Comparison of ENCODE assay signal across 8 cellular contexts in genomic region chr12:53217049-53217929, GRCh38. TPM values are rescaled to one million over a fixed set of nuclear protein-coding genes. Genes with fewer than 3 reads are reported as not detected.
A peak's percentile ranks its signal among the peaks of the same experiment; 100 is the strongest.
DNase-seq lines count a peak whose midpoint lies in the region; ATAC-seq and TF ChIP-seq lines count a peak whose summit lies in the region.

No MANE protein-coding gene starts in this region.

- intact Hi-C loops in psoas muscle (cut with DNase I) = no loop called here

- POLR2A ChIA-PET in GM10248 (lab: Yijun Ruan, JAX) = no interaction called here

- DNase-seq in GM23338 (ENCODE audit: low spot score) (peak; percentile 96), T-helper 9 cell (peak; percentile 38), fibroblast of lung (ENCODE audit: low read depth in 2 of 2) (peak in 1 of 2 donors; percentile 21), psoas muscle (peak; percentile 74 to 84), GM10248 (ENCODE audit: extremely low spot score) (no peak), mucosa of gallbladder (ENCODE audit: low spot score) (no peak)

- H3K36me3 ChIP-seq in GM23338 (ENCODE audit: insufficient read depth) (peaks cover 9% of the 10 kb centered on the region), fibroblast of lung (ENCODE audit: control insufficient read depth, insufficient read depth, low read length) (peaks cover 24% of the 10 kb centered on the region), psoas muscle (ENCODE audit: insufficient read depth in 1 of 2, low read depth in 1 of 2) (peaks cover 0 to 16% of the 10 kb centered on the region in 2 donors)

- H3K27me3 ChIP-seq in GM23338 (ENCODE audit: insufficient read depth) (peaks cover 12% of the 10 kb centered on the region), fibroblast of lung (ENCODE audit: control insufficient read depth, insufficient read depth, low read length) (no peaks in the 10 kb centered on the region), psoas muscle (ENCODE audit: insufficient read depth in 3 of 3, low read length in 2 of 3) (no peaks in the 10 kb centered on the region)

- H3K4me1 ChIP-seq in GM23338 (ENCODE audit: insufficient read depth) = peaks cover 54% of the 10 kb centered on the region
- peaks cover 25% of the 10 kb centered on the region for H3K4me1 ChIP-seq in fibroblast of lung (ENCODE audit: control insufficient read depth, extremely low read depth, insufficient read depth, low read length)
- peaks cover 20% of the 10 kb centered on the region for H3K4me1 ChIP-seq in psoas muscle

- CTCF ChIA-PET in GM10248 (lab: Yijun Ruan, JAX) = interaction anchor here (0.7 to 19.5 kb wide), 14 partner anchors 7 to 128 kb away, joined by 3 to 383 read pairs (median 6); partner anchors contain the start of genes AAAS, ESPL1, ITGB7 and MYG1

- H3K27me3 Mint-ChIP-seq in GM23338 (ENCODE audit: insufficient read depth, low read depth, poor library complexity) = peaks cover 27% of the 10 kb centered on the region

- no peaks in the 10 kb centered on the region for H3K9me2 ChIP-seq in GM23338 (ENCODE audit: insufficient read depth)

- peaks cover 4% of the 10 kb centered on the region; the same call in 1 of the 3 replicates for H3K9me3 Mint-ChIP-seq in GM23338

- peak; percentile 25 for ATAC-seq in GM23338
- ATAC-seq in psoas muscle = peak; percentile 50 to 57 (median 53)
- ATAC-seq in GM18498 (IDR thresholded peaks at IDR 0.05; ENCODE audit: unreplicated experiment) = no peak
- ATAC-seq in GM21381 (IDR thresholded peaks at IDR 0.05; ENCODE audit: unreplicated experiment) = no peak

- H2AFZ ChIP-seq in GM23338 (no peak overlapping the region), fibroblast of lung (ENCODE audit: low read length) (no peak overlapping the region)

- H3F3A ChIP-seq in GM23338 (replicated peaks; ENCODE audit: low read depth) = peaks cover 47% of the 10 kb centered on the region

- H3K9me3 ChIP-seq in fibroblast of lung (ENCODE audit: control insufficient read depth, insufficient read depth, low read depth, low read length) (no peaks in the 10 kb centered on the region), psoas muscle (no peaks in the 10 kb centered on the region)

- H3K79me2 ChIP-seq in GM23338 (replicated peaks; ENCODE audit: insufficient read depth) = peaks cover 36% of the 10 kb centered on the region
- peaks cover 43% of the 10 kb centered on the region for H3K79me2 ChIP-seq in fibroblast of lung (ENCODE audit: control insufficient read depth, insufficient read depth, low read length)

- peaks cover 37% of the 10 kb centered on the region for H3K36me3 Mint-ChIP-seq in GM23338 (ENCODE audit: low read depth)

- H3K4me3 ChIP-seq in GM23338 (peak overlapping the region; percentile 95), fibroblast of lung (replicated peaks in 1 of 4; ENCODE audit: control extremely low read depth in 1 of 4, insufficient read depth in 1 of 4, low read depth in 3 of 4, low read length in 4 of 4) (peak overlapping the region; percentile 31 to 97 (median 87)), psoas muscle (peak overlapping the region; percentile 71)

- H3K27ac ChIP-seq in GM23338 (ENCODE audit: low read depth) = peak overlapping the region; percentile 91
- peak overlapping the region; percentile 63 for H3K27ac ChIP-seq in fibroblast of lung (ENCODE audit: insufficient read depth, low read length)
- H3K27ac ChIP-seq in psoas muscle = peak overlapping the region; percentile 93

- 53 to 62% (median 56%) methylated on average over 19 to 20 of the region's 20 CpGs for WGBS in psoas muscle, 3 donors

- H3K4me2 ChIP-seq in GM23338 = peak overlapping the region; percentile 91
- H3K4me2 ChIP-seq in fibroblast of lung (ENCODE audit: extremely low read depth, insufficient read depth, low read length) = peak overlapping the region; percentile 93

- no peak for TF ChIP-seq CTCF in GM23338 (conservative IDR thresholded peaks at IDR 0.05; ENCODE audit: low read depth in 2 of 2)
- no peak for TF ChIP-seq CTCF in fibroblast of lung (conservative IDR thresholded peaks at IDR 0.05 in 1 of 2, IDR thresholded peaks at IDR 0.05 in 1 of 2; ENCODE audit: low read depth in 1 of 2, low read length in 2 of 2)
- no peak for TF ChIP-seq CTCF in psoas muscle (IDR thresholded peaks at IDR 0.05)
- no peak for TF ChIP-seq CTCF in GM10248 (IDR thresholded peaks at IDR 0.05; ENCODE audit: control extremely low read depth, extremely low read depth, low read depth, missing control alignments)

- H3K9ac ChIP-seq in fibroblast of lung (ENCODE audit: insufficient read depth, low read length) = no peak overlapping the region

- H4K20me1 ChIP-seq in GM23338 (replicated peaks; ENCODE audit: insufficient read depth) (peaks cover 8% of the 10 kb centered on the region), fibroblast of lung (ENCODE audit: control insufficient read depth, extremely low read depth, insufficient read depth, low read length) (no peaks in the 10 kb centered on the region)

- peak overlapping the region; percentile 89 for H3K27ac Mint-ChIP-seq in GM23338

- peaks cover 69% of the 10 kb centered on the region for H3K4me1 Mint-ChIP-seq in GM23338

- H3K4me3 Mint-ChIP-seq in GM23338 = peak overlapping the region; percentile 94

TF ChIP-seq in GM23338, 12 proteins besides CTCF, POLR2A, EP300 and RAD21 (continues in another document):
- TF ChIP-seq ZNF331 (CRISPR knock-in tag; IDR thresholded peaks at IDR 0.05; ENCODE audit: low read depth) (no peak), CREB1 (CRISPR knock-in tag; IDR thresholded peaks at IDR 0.05; ENCODE audit: low read depth) (no peak), EZH2 (IDR thresholded peaks at IDR 0.05; ENCODE audit: low read depth, unreplicated experiment) (no peak), POLR2AphosphoS5 (IDR thresholded peaks at IDR 0.05; ENCODE audit: low read depth) (peak; percentile 55; the same call in 1 of the 2 replicates)
- TF ChIP-seq, protein P1, sequence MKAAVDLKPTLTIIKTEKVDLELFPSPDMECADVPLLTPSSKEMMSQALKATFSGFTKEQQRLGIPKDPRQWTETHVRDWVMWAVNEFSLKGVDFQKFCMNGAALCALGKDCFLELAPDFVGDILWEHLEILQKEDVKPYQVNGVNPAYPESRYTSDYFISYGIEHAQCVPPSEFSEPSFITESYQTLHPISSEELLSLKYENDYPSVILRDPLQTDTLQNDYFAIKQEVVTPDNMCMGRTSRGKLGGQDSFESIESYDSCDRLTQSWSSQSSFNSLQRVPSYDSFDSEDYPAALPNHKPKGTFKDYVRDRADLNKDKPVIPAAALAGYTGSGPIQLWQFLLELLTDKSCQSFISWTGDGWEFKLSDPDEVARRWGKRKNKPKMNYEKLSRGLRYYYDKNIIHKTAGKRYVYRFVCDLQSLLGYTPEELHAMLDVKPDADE (IDR thresholded peaks at IDR 0.05) = peak; percentile 39; the same call in 1 of the 2 replicates

RNA-seq across cellular contexts. Expression of gene ITGB7, which starts 10.2 kb away (rescaled TPM):
- total RNA-seq in GM23338 (2014; rRNA removed; shearing (Covaris generic)) = 0.39 TPM in 1 of 2 replicates, not detected in the other
- polyA plus RNA-seq in GM23338 (2016; fragmentation: Nextera tagmentation; extraction: Ambion mirVana) (0.32 and 0.43 TPM in 2 replicates), fibroblast of lung (0.15 and 0.20 TPM in 2 replicates), psoas muscle (under 1 TPM; 0.19 to 0.73 (median 0.35) TPM)
- total RNA-seq in fibroblast of lung (0.26 and 0.50 TPM in 2 replicates), psoas muscle (1 to 10 TPM in 2 of 4 donors, under 1 TPM in 2; 0.40 to 1.6 (median 0.94) TPM), mucosa of gallbladder (5.8 TPM)
- polyA plus RNA-seq in fibroblast of lung (2012) = 0.22 and 0.38 TPM in 2 replicates
- not detected in 2 replicates for polyA minus RNA-seq in fibroblast of lung (ENCODE audit: low replicate concordance)

RNA-seq across cellular contexts. Expression of gene RARG, which starts 14.7 kb away (rescaled TPM):
- total RNA-seq in GM23338 (2014; rRNA removed; shearing (Covaris generic)) = 39.3 and 50.2 TPM in 2 replicates
- polyA plus RNA-seq in GM23338 (2016; fragmentation: Nextera tagmentation; extraction: Ambion mirVana) (16.4 and 18.5 TPM in 2 replicates), fibroblast of lung (26.9 and 30.4 TPM in 2 replicates), psoas muscle (10 to 100 TPM in 1 of 3 donors, 1 to 10 TPM in 2; 3.7 to 10.8 (median 8.2) TPM)
- total RNA-seq in fibroblast of lung (26.7 and 51.4 TPM in 2 replicates), psoas muscle (10 to 100 TPM in 1 of 4 donors, 1 to 10 TPM in 3; 5.0 to 10.7 (median 6.2) TPM), mucosa of gallbladder (41.8 TPM)
- polyA plus RNA-seq in fibroblast of lung (2012) = 38.1 and 47.4 TPM in 2 replicates
- 83.5 and 87.1 TPM in 2 replicates for polyA minus RNA-seq in fibroblast of lung (ENCODE audit: low replicate concordance)

RNA-seq across cellular contexts. Expression of gene CSAD, which starts 36.6 kb away (rescaled TPM):
- 3.6 and 7.1 TPM in 2 replicates for total RNA-seq in GM23338 (2014; rRNA removed; shearing (Covaris generic))
- 3.1 and 3.2 TPM in 2 replicates for polyA plus RNA-seq in GM23338 (2016; fragmentation: Nextera tagmentation; extraction: Ambion mirVana)
- 6.4 and 10.1 TPM in 2 replicates for total RNA-seq in fibroblast of lung
- 6.9 and 7.8 TPM in 2 replicates for polyA plus RNA-seq in fibroblast of lung
- polyA plus RNA-seq in fibroblast of lung (2012) = 5.5 and 7.9 TPM in 2 replicates
- polyA minus RNA-seq in fibroblast of lung (ENCODE audit: low replicate concordance) = 3.7 and 10.6 TPM in 2 replicates
- total RNA-seq in psoas muscle = 1 to 10 TPM; 3.9 to 6.6 (median 5.9) TPM
- 1 to 10 TPM; 5.5 to 7.8 (median 6.8) TPM for polyA plus RNA-seq in psoas muscle
- 44.3 TPM for total RNA-seq in mucosa of gallbladder

RNA-seq across cellular contexts. Expression of gene ZNF740, which starts 36.8 kb away (rescaled TPM):
- total RNA-seq in GM23338 (2014; rRNA removed; shearing (Covaris generic)) = 13.0 and 13.2 TPM in 2 replicates
- 1.3 and 2.6 TPM in 2 replicates for polyA plus RNA-seq in GM23338 (2016; fragmentation: Nextera tagmentation; extraction: Ambion mirVana)
- total RNA-seq in fibroblast of lung = 14.6 and 16.8 TPM in 2 replicates
- 7.3 and 10.6 TPM in 2 replicates for polyA plus RNA-seq in fibroblast of lung
- 7.0 and 9.8 TPM in 2 replicates for polyA plus RNA-seq in fibroblast of lung (2012)
- 6.0 and 10.6 TPM in 2 replicates for polyA minus RNA-seq in fibroblast of lung (ENCODE audit: low replicate concordance)
- 10 to 100 TPM; 15.7 to 22.8 (median 19.8) TPM for total RNA-seq in psoas muscle
- polyA plus RNA-seq in psoas muscle = 1 to 10 TPM; 3.3 to 8.8 (median 4.7) TPM
- total RNA-seq in mucosa of gallbladder = 40.4 TPM

RNA-seq across cellular contexts. Expression of gene ESPL1, which starts 50.8 kb away (rescaled TPM):
- total RNA-seq in GM23338 (2014; rRNA removed; shearing (Covaris generic)) = 39.6 and 56.5 TPM in 2 replicates
- polyA plus RNA-seq in GM23338 (2016; fragmentation: Nextera tagmentation; extraction: Ambion mirVana) (12.7 and 13.2 TPM in 2 replicates), fibroblast of lung (1.4 and 5.8 TPM in 2 replicates), psoas muscle (under 1 TPM; 0.03 to 0.30 (median 0.08) TPM)
- total RNA-seq in fibroblast of lung (0.26 and 1.8 TPM in 2 replicates), psoas muscle (under 1 TPM in 2 of 4 donors, not detected in 2; 0.37 to 0.48 TPM), mucosa of gallbladder (1.5 TPM)
- polyA plus RNA-seq in fibroblast of lung (2012) = 1.7 and 5.1 TPM in 2 replicates
- 11.3 and 27.3 TPM in 2 replicates for polyA minus RNA-seq in fibroblast of lung (ENCODE audit: low replicate concordance)

Comparison
In these comparisons a context has a peak if more than half of its experiments do, and no peak if none do; other contexts are left out.
1. ATAC-seq: peak in GM23338 (single experiment) and psoas muscle (4 of 4); none in GM18498 (single experiment) and GM21381 (single experiment).
2. DNase-seq: peak in GM23338 (single experiment), T-helper 9 cell (single experiment) and psoas muscle (2 of 2); none in GM10248 (single experiment) and mucosa of gallbladder (single experiment).
3. Peak in every context shown above with its lines, with median percentiles within 50 percentile points of each other: H3K27ac ChIP-seq and H3K4me3 ChIP-seq.